ENCODE assay signal across 24 cellular contexts in the genomic region with DNA sequence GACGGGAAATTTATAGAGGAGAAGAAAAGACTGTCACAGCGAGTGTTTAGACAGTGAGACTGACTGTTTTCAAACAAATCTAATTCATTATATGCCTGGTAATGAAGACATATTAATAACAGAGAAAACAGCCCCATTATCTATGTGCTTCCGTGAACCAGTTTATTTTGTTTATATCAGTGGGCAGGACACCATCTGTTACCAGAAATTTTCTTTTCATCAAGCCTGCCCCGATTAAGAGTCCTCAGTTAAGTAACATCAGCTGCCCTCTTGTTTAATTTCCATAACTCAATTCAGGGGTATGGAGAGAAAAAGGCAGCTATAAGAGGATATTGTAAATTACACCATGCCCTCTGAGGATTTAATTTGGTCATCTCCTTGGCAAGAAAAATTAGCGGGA.
DNase-seq lines count a peak whose midpoint lies in the region; ATAC-seq, FAIRE-seq and TF ChIP-seq lines count a peak whose summit lies in the region.
"Had no signal": no experiment of that assay in that cellular context is flagged by ENCODE, and none has a peak within 500 bp of the region (broad histone marks: within the 10 kb centered on the region; RNA-seq: fewer than 3 reads in every experiment).

No MANE protein-coding gene starts in this region.

- intact Hi-C loops in A673 (cut with micrococcal nuclease; ENCODE audit: unreplicated experiment): no loop called here
- intact Hi-C loops in CD8-positive, alpha-beta T cell (cut with DNase I, micrococcal nuclease): loop anchor here (5.0 kb wide), 1 partner anchor 173 kb away; no protein-coding TSS in a partner anchor
- intact Hi-C loops in psoas muscle (cut with DNase I): loop anchor here in 1 of 2 donors (5.0 kb wide), 2 partner anchors 173 to 242 kb away; no protein-coding TSS in a partner anchor
- intact Hi-C loops in natural killer cell (cut with micrococcal nuclease): loop anchor here (5.0 kb wide), 1 partner anchor 242 kb away; no protein-coding TSS in a partner anchor

- H3K4me1 Mint-ChIP-seq in CD8-positive, alpha-beta T cell (ENCODE audit: low read depth): peaks cover 7% of the 10 kb centered on the region
- H3K4me1 Mint-ChIP-seq in activated naive CD8-positive, alpha-beta T cell (ENCODE audit: low read depth): no peaks in the 10 kb centered on the region
- peaks cover 7 to 14% of the 10 kb centered on the region in 2 donors for H3K4me1 Mint-ChIP-seq in natural killer cell

- H3K4me1 ChIP-seq in A673 (ENCODE audit: insufficient read depth, low read length, poor library complexity, severe bottlenecking): peaks cover 62% of the 10 kb centered on the region
- no peaks in the 10 kb centered on the region for H3K4me1 ChIP-seq in CD8-positive, alpha-beta T cell (ENCODE audit: insufficient read depth, low read length)
- no peaks in the 10 kb centered on the region for H3K4me1 ChIP-seq in psoas muscle
- H3K4me1 ChIP-seq: colonic mucosa, foreskin keratinocyte, upper lobe of left lung had no signal

- BruUV-seq in A673 (replicated peaks; lab: Mats Ljungman, UMichigan): no TSS peak

- DNase-seq in A673 (ENCODE audit: low spot score) (peak; percentile 52), NCI-H2081 (lab: John Stamatoyannopoulos, UW) (peak; percentile 48 to 75), HTR-8/SVneo (ENCODE audit: insufficient read length, low spot score) (no peak), psoas muscle (no peak), natural killer cell (no peak), HUDEP-2 (lab: John Stamatoyannopoulos, UW; ENCODE audit: unreplicated experiment in 76 of 76) (no peak)
- no peak for DNase-seq in CD8-positive, alpha-beta T cell
- DNase-seq: activated CD4-positive, alpha-beta T cell treated with anti-CD3 and anti-CD28 coated beads, Interleukin-2, amount 50 U/mL, for 4 hours; activated effector memory CD4-positive, alpha-beta T cell treated with Interleukin-2 at 50 U/mL for 16 hours; CD4-positive, alpha-beta T cell; colonic mucosa; DMS79; effector memory CD4-positive, alpha-beta T cell; foreskin keratinocyte; KBM-7; left cardiac atrium; MG63; NCI-H526; OCI-M1; stimulated activated CD8-positive, alpha-beta memory T cell treated with anti-CD3 and anti-CD28 coated beads, Interleukin-4, amount 100 ng/mL, for 48 hours; upper lobe of left lung had no signal

- H3K4me3 Mint-ChIP-seq in CD8-positive, alpha-beta T cell: no peak overlapping the region
- H3K4me3 Mint-ChIP-seq in activated naive CD8-positive, alpha-beta T cell: no peak overlapping the region
- no peak overlapping the region for H3K4me3 Mint-ChIP-seq in natural killer cell
- H3K4me3 Mint-ChIP-seq: CD4-positive, alpha-beta T cell had no signal

- H3K27me3 ChIP-seq in A673 (replicated peaks; ENCODE audit: insufficient read depth, low read depth, low read length, poor library complexity): no peaks in the 10 kb centered on the region
- H3K27me3 ChIP-seq in CD8-positive, alpha-beta T cell (ENCODE audit: insufficient read depth, low read length): no peaks in the 10 kb centered on the region
- no peaks in the 10 kb centered on the region for H3K27me3 ChIP-seq in psoas muscle (ENCODE audit: insufficient read depth in 3 of 3, low read length in 2 of 3)
- H3K27me3 ChIP-seq: colonic mucosa, foreskin keratinocyte, MG63, upper lobe of left lung had no signal

- H3K4me3 ChIP-seq in A673 (ENCODE audit: low read depth, low read length, poor library complexity, severe bottlenecking): no peak overlapping the region
- no peak overlapping the region for H3K4me3 ChIP-seq in CD8-positive, alpha-beta T cell (ENCODE audit: low read depth, low read length)
- H3K4me3 ChIP-seq in psoas muscle: no peak overlapping the region
- H3K4me3 ChIP-seq: colonic mucosa, MG63, upper lobe of left lung had no signal

- peak overlapping the region; percentile 67 for H3K27ac ChIP-seq in A673 (ENCODE audit: low read depth, low read length, poor library complexity, severe bottlenecking)
- H3K27ac ChIP-seq in CD8-positive, alpha-beta T cell (ENCODE audit: low read depth, low read length): no peak overlapping the region
- no peak overlapping the region for H3K27ac ChIP-seq in psoas muscle
- H3K27ac ChIP-seq: colonic mucosa, foreskin keratinocyte, upper lobe of left lung had no signal

- H3K9me3 Mint-ChIP-seq in CD8-positive, alpha-beta T cell: no peaks in the 10 kb centered on the region
- H3K9me3 Mint-ChIP-seq in activated naive CD8-positive, alpha-beta T cell (ENCODE audit: low read depth): no peaks in the 10 kb centered on the region
- H3K9me3 Mint-ChIP-seq in natural killer cell: no peaks in the 10 kb centered on the region
- H3K9me3 Mint-ChIP-seq: CD4-positive, alpha-beta T cell had no signal

- H3K36me3 ChIP-seq in A673 (ENCODE audit: insufficient read depth, low read length, poor library complexity, severe bottlenecking): peaks cover 50% of the 10 kb centered on the region
- H3K36me3 ChIP-seq in CD8-positive, alpha-beta T cell (ENCODE audit: insufficient read depth, low read length): peaks cover 26% of the 10 kb centered on the region
- H3K36me3 ChIP-seq in psoas muscle (ENCODE audit: insufficient read depth in 1 of 2, low read depth in 1 of 2): peaks cover 0 to 33% of the 10 kb centered on the region in 2 donors
- H3K36me3 ChIP-seq: colonic mucosa, MG63 had no signal

- POLR2A ChIA-PET in A673 (lab: Charles Lee; ENCODE audit: low non-redundant PET): interaction anchor here (0.6 to 0.9 kb wide), 3 partner anchors 142 to 448 kb away, joined by 3 to 13 read pairs (median 8); no protein-coding TSS in a partner anchor
- POLR2A ChIA-PET in CD8-positive, alpha-beta T cell (lab: Charles Lee): no interaction called here

- CTCF ChIA-PET in A673 (lab: Charles Lee): interaction anchor here (2.1 kb wide), 1 partner anchor 148 kb away, joined by 11 read pairs; no protein-coding TSS in a partner anchor
- CTCF ChIA-PET in CD8-positive, alpha-beta T cell (lab: Charles Lee): interaction anchor here (1.0 to 9.5 kb wide), 3 partner anchors 11 to 173 kb away, joined by 3 to 238 read pairs (median 4); no protein-coding TSS in a partner anchor

- peak overlapping the region; percentile 27 for H3K27ac Mint-ChIP-seq in CD8-positive, alpha-beta T cell
- peak overlapping the region; percentile 22 for H3K27ac Mint-ChIP-seq in activated naive CD8-positive, alpha-beta T cell
- H3K27ac Mint-ChIP-seq in natural killer cell: peak overlapping the region in 1 of 2 donors; percentile 7
- H3K27ac Mint-ChIP-seq: CD4-positive, alpha-beta T cell had no signal

- TF ChIP-seq CTCF in A673 (conservative IDR thresholded peaks at IDR 0.05; ENCODE audit: low read depth, low read length) (no peak), psoas muscle (IDR thresholded peaks at IDR 0.05) (no peak), natural killer cell (IDR thresholded peaks at IDR 0.05) (no peak)
- no peak for TF ChIP-seq CTCF in CD8-positive, alpha-beta T cell (IDR thresholded peaks at IDR 0.05)

- H3K9me3 ChIP-seq in A673 (ENCODE audit: low read depth, low read length, poor library complexity, severe bottlenecking) (no peaks in the 10 kb centered on the region), psoas muscle (no peaks in the 10 kb centered on the region)
- no peaks in the 10 kb centered on the region for H3K9me3 ChIP-seq in CD8-positive, alpha-beta T cell (ENCODE audit: low read length)
- H3K9me3 ChIP-seq: colonic mucosa, MG63, upper lobe of left lung had no signal

- ATAC-seq in CD8-positive, alpha-beta T cell: no peak
- no peak for ATAC-seq in psoas muscle
- ATAC-seq in natural killer cell: no peak
- ATAC-seq: esophagus mucosa, foreskin keratinocyte, left cardiac atrium had no signal

- WGBS in psoas muscle, 3 donors: 82 to 85% (median 83%) methylated on average over 5 of the region's 5 CpGs

- peaks cover 74% of the 10 kb centered on the region for H3K36me3 Mint-ChIP-seq in CD8-positive, alpha-beta T cell
- peaks cover 7% of the 10 kb centered on the region for H3K36me3 Mint-ChIP-seq in activated naive CD8-positive, alpha-beta T cell
- no peaks in the 10 kb centered on the region for H3K36me3 Mint-ChIP-seq in natural killer cell

- H3K27me3 Mint-ChIP-seq in CD8-positive, alpha-beta T cell (ENCODE audit: low read depth): no peaks in the 10 kb centered on the region
- H3K27me3 Mint-ChIP-seq in activated naive CD8-positive, alpha-beta T cell: no peaks in the 10 kb centered on the region
- H3K27me3 Mint-ChIP-seq in natural killer cell (ENCODE audit: low read depth in 2 of 2): no peaks in the 10 kb centered on the region
- H3K27me3 Mint-ChIP-seq: CD4-positive, alpha-beta T cell had no signal

- FAIRE-seq in HTR-8/SVneo (lab: Jason Lieb, UNC): no peak
- FAIRE-seq: H1 had no signal

Comparison
In these comparisons a context has a peak if more than half of its experiments do, and no peak if none do; other contexts are left out.
1. DNase-seq: peak in A673 (single experiment) and NCI-H2081 (2 of 2); none in CD8-positive, alpha-beta T cell (0 of 7), HTR-8/SVneo (single experiment), psoas muscle (0 of 2), natural killer cell (single experiment) and HUDEP-2 (0 of 76).